22 cellular contexts compared by ENCODE assay signal in the genomic region with DNA sequence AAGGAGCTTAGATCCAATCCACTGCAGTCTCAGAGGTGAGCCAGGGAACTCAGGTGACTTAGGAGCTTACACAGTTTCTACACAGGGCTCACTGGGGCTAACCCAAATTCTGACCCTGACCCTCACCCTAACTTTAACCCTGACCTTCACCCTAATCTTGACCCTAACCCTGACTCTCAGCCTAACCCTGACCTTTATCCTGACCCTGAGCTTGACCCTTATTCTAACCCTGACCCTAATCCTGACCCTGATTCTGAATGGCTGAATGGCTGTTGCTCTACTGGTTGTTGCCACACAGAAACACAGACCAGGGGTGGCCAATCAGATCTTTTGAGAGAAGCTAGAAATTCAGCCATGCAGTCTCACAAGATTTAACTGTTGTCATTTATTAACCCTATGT.
DNase-seq lines count a peak whose midpoint lies in the region; ATAC-seq, FAIRE-seq and TF ChIP-seq lines count a peak whose summit lies in the region.
"Had no signal": no experiment of that assay in that cellular context is flagged by ENCODE, and none has a peak within 500 bp of the region (broad histone marks: within the 10 kb centered on the region; RNA-seq: fewer than 3 reads in every experiment).

No MANE protein-coding gene starts in this region.

- H4K20me1 ChIP-seq in K562 (replicated peaks; ENCODE audit: control insufficient read depth, insufficient read depth, low read length), result no peaks in the 10 kb centered on the region
- H4K20me1 ChIP-seq: BLaER1 treated with 17β-estradiol and CSF1 and Interleukin-3, amounts not matched to agents 10 nM and 100 nM had no signal

- no peaks in the 10 kb centered on the region for H3K36me3 ChIP-seq in HEK293 (ENCODE audit: control insufficient read depth in 2 of 2, insufficient read depth in 1 of 2, low read length in 2 of 2)
- H3K36me3 ChIP-seq in K562 (ENCODE audit: control insufficient read depth, insufficient read depth, low read length), result no peaks in the 10 kb centered on the region
- H3K36me3 ChIP-seq: BLaER1 treated with 17β-estradiol and CSF1 and Interleukin-3, amounts not matched to agents 10 nM and 100 nM had no signal

- intact Hi-C loops in K562 (cut with micrococcal nuclease), result no loop called here

- peaks cover 75% of the 10 kb centered on the region for H3K4me1 Mint-ChIP-seq in activated naive CD4-positive, alpha-beta T cell treated with anti-CD3 and anti-CD28 coated beads, Interleukin-2, amount 50 U/mL, for 24 hours
- H3K4me1 Mint-ChIP-seq in osteocyte (ENCODE audit: unreplicated experiment), result no peaks in the 10 kb centered on the region

- no peak for TF ChIP-seq RAD21 in K562 (CRISPR knock-in tag; conservative IDR thresholded peaks at IDR 0.05 in 1 of 2, IDR thresholded peaks at IDR 0.05 in 1 of 2)

- no peak overlapping the region for H3K9ac ChIP-seq in K562 (ENCODE audit: insufficient read depth in 1 of 2, low read depth in 2 of 2, low read length in 2 of 2)
- H3K9ac ChIP-seq: BLaER1 treated with 17β-estradiol and CSF1 and Interleukin-3, amounts not matched to agents 10 nM and 100 nM had no signal

- TF ChIP-seq EP300 in K562 (IDR thresholded peaks at IDR 0.05; ENCODE audit: low read length), result no peak

- in situ Hi-C loops in K562 (cut with MboI), result no loop called here

- no peaks in the 10 kb centered on the region for H3K27me3 Mint-ChIP-seq in activated naive CD4-positive, alpha-beta T cell treated with anti-CD3 and anti-CD28 coated beads, Interleukin-2, amount 50 U/mL, for 24 hours
- H3K27me3 Mint-ChIP-seq in osteocyte (ENCODE audit: unreplicated experiment), result peaks cover 2% of the 10 kb centered on the region
- H3K27me3 Mint-ChIP-seq: CD4-positive, alpha-beta T cell had no signal

- TF ChIP-seq CTCF in HEK293 (tag by site-specific recombination; IDR thresholded peaks at IDR 0.05), result no peak
- no peak for TF ChIP-seq CTCF in K562 (IDR thresholded peaks at IDR 0.05 in 2 of 3, conservative IDR thresholded peaks at IDR 0.05 in 1 of 3; ENCODE audit: insufficient read depth in 2 of 3, low read depth in 1 of 3, low read length in 3 of 3)
- no peak for TF ChIP-seq CTCF in osteocyte (IDR thresholded peaks at IDR 0.05)

- H3K9me3 ChIP-seq in HEK293 (ENCODE audit: control insufficient read depth, insufficient read depth, low read depth, low read length) (no peaks in the 10 kb centered on the region), K562 (replicated peaks; ENCODE audit: control insufficient read depth, insufficient read depth, low read depth, low read length) (no peaks in the 10 kb centered on the region)
- H3K9me3 ChIP-seq: A549; BLaER1 treated with 17β-estradiol and CSF1 and Interleukin-3, amounts not matched to agents 10 nM and 100 nM; Caco-2 had no signal

- no TSS peak for BruUV-seq in K562 (replicated peaks; lab: Mats Ljungman, UMichigan)

- no peak for TF ChIP-seq POLR2A in K562 (conservative IDR thresholded peaks at IDR 0.05)

- no peaks in the 10 kb centered on the region for H3K9me3 Mint-ChIP-seq in activated naive CD4-positive, alpha-beta T cell treated with anti-CD3 and anti-CD28 coated beads, Interleukin-2, amount 50 U/mL, for 24 hours
- H3K9me3 Mint-ChIP-seq in osteocyte (ENCODE audit: unreplicated experiment), result no peaks in the 10 kb centered on the region
- H3K9me3 Mint-ChIP-seq: CD4-positive, alpha-beta T cell; CD8-positive, alpha-beta T cell had no signal

- H3K79me2 ChIP-seq in K562 (ENCODE audit: control insufficient read depth, insufficient read depth, low read length), result no peaks in the 10 kb centered on the region

- no peaks in the 10 kb centered on the region for H3K27me3 ChIP-seq in K562 (ENCODE audit: control insufficient read depth in 2 of 2, insufficient read depth in 2 of 2, low read length in 2 of 2)
- H3K27me3 ChIP-seq: BLaER1 treated with 17β-estradiol and CSF1 and Interleukin-3, amounts not matched to agents 10 nM and 100 nM had no signal

- ATAC-seq in K562 (no peak), GM19395 (IDR thresholded peaks at IDR 0.05; ENCODE audit: unreplicated experiment) (no peak)
- ATAC-seq: A549; CD8-positive, alpha-beta T cell had no signal

- peaks cover 13% of the 10 kb centered on the region; the same call in 1 of the 2 replicates for H3K4me1 ChIP-seq in HEK293 (ENCODE audit: control insufficient read depth, insufficient read depth, low read length)
- peaks cover 0 to 6% of the 10 kb centered on the region in 2 experiments; a peak in 3 of 5 replicates for H3K4me1 ChIP-seq in K562 (replicated peaks in 1 of 2; ENCODE audit: control insufficient read depth in 2 of 2, insufficient read depth in 2 of 2, low read length in 2 of 2)
- H3K4me1 ChIP-seq: A549, Caco-2 had no signal

- no peak for FAIRE-seq in K562 (lab: Jason Lieb, UNC)
- FAIRE-seq: A549, D721Med, G401.6, GM12891, GM19239 had no signal

- H3K36me3 Mint-ChIP-seq in activated naive CD4-positive, alpha-beta T cell treated with anti-CD3 and anti-CD28 coated beads, Interleukin-2, amount 50 U/mL, for 24 hours, result peaks cover 16% of the 10 kb centered on the region
- H3K36me3 Mint-ChIP-seq in osteocyte (ENCODE audit: unreplicated experiment), result no peaks in the 10 kb centered on the region
- H3K36me3 Mint-ChIP-seq: CD8-positive, alpha-beta T cell had no signal

- no peaks in the 10 kb centered on the region for H3K9me1 ChIP-seq in K562 (ENCODE audit: control insufficient read depth, insufficient read depth, low read length)

- CTCF ChIA-PET in HEK293 (lab: Yijun Ruan, JAX), result no interaction called here
- CTCF ChIA-PET in K562 (lab: Yijun Ruan, JAX; ENCODE audit: low intra/inter-chr PET ratio), result no interaction called here

- H3K4me3 Mint-ChIP-seq in activated naive CD4-positive, alpha-beta T cell treated with anti-CD3 and anti-CD28 coated beads, Interleukin-2, amount 50 U/mL, for 24 hours, result no peak overlapping the region
- H3K4me3 Mint-ChIP-seq in osteocyte (ENCODE audit: unreplicated experiment), result no peak overlapping the region
- H3K4me3 Mint-ChIP-seq: B cell; CD4-positive, alpha-beta T cell; CD8-positive, alpha-beta T cell had no signal

- H3K4me2 ChIP-seq in K562 (ENCODE audit: insufficient read depth, low read length), result no peak overlapping the region
- H3K4me2 ChIP-seq: A549; BLaER1 treated with 17β-estradiol and CSF1 and Interleukin-3, amounts not matched to agents 10 nM and 100 nM had no signal

- peak overlapping the region; percentile 61 for H3K27ac Mint-ChIP-seq in activated naive CD4-positive, alpha-beta T cell treated with anti-CD3 and anti-CD28 coated beads, Interleukin-2, amount 50 U/mL, for 24 hours
- no peak overlapping the region for H3K27ac Mint-ChIP-seq in osteocyte (ENCODE audit: unreplicated experiment)
- H3K27ac Mint-ChIP-seq: B cell; CD4-positive, alpha-beta T cell; CD8-positive, alpha-beta T cell had no signal

- H3K27ac ChIP-seq in HEK293 (ENCODE audit: extremely low read depth, low read depth, low read length) (no peak overlapping the region), K562 (ENCODE audit: extremely low read depth, low read depth, low read length) (no peak overlapping the region)
- H3K27ac ChIP-seq: 22Rv1; A549; BLaER1 treated with 17β-estradiol and CSF1 and Interleukin-3, amounts not matched to agents 10 nM and 100 nM; C4-2B had no signal

- H2AFZ ChIP-seq in K562 (ENCODE audit: low read depth, low read length), result no peak overlapping the region

- no peak for DNase-seq in activated naive CD4-positive, alpha-beta T cell treated with anti-CD3 and anti-CD28 coated beads, Interleukin-2, amount 50 U/mL, for 16 hours
- DNase-seq in K562 (ENCODE audit: extremely low read depth in 1 of 4, low spot score in 3 of 4) (no peak), osteocyte (ENCODE audit: extremely low spot score, unreplicated experiment) (no peak)
- DNase-seq: AML-193; Caco-2; Calu3; CD4-positive, alpha-beta T cell; CD8-positive, alpha-beta T cell; DMS79 treated with DMSO at 0.1 percent for 48 hours; GF-D8 had no signal

- H3K4me3 ChIP-seq in HEK293 (ENCODE audit: low read depth, low read length) (no peak overlapping the region), K562 (no peak overlapping the region)
- H3K4me3 ChIP-seq: A549; BLaER1 treated with 17β-estradiol and CSF1 and Interleukin-3, amounts not matched to agents 10 nM and 100 nM had no signal

- POLR2A ChIA-PET in HEK293 (lab: Yijun Ruan, JAX), result no interaction called here
- POLR2A ChIA-PET in K562 (lab: Yijun Ruan, JAX), result interaction anchor here (1.0 kb wide), 2 partner anchors 10 to 28 kb away, joined by 3 to 4 read pairs; no protein-coding TSS in a partner anchor

TF ChIP-seq in HEK293, 187 proteins besides CTCF, POLR2A, EP300 and RAD21:
- TF ChIP-seq ZNF664 (tag by site-specific recombination; IDR thresholded peaks at IDR 0.05) (no peak), BCL11B (tag by site-specific recombination; IDR thresholded peaks at IDR 0.05; ENCODE audit: low read depth) (0 out of 2 replicates have a peak, but pooled peaks have one; percentile 55)

TF ChIP-seq in K562, 482 proteins besides CTCF, POLR2A, EP300 and RAD21:
- no peak for TF ChIP-seq NR2C2 (CRISPR knock-in tag; IDR thresholded peaks at IDR 0.05)
- 0 out of 2 replicates have a peak, but pooled peaks have one; percentile 15 for TF ChIP-seq NR2C2 (tag; IDR thresholded peaks at IDR 0.05)
- no peak for TF ChIP-seq ZFP1 (CRISPR knock-in tag; IDR thresholded peaks at IDR 0.05)
- TF ChIP-seq GABPB2 (CRISPR knock-in tag; conservative IDR thresholded peaks at IDR 0.05), result no peak
